ENCODE assay signal across 20 cellular contexts in genomic region chr7:18053177-18053928, GRCh38. TPM values are rescaled to one million over a fixed set of nuclear protein-coding genes. Genes with fewer than 3 reads are reported as not detected.
A peak's percentile ranks its signal among the peaks of the same experiment; 100 is the strongest.
DNase-seq lines count a peak whose midpoint lies in the region; FAIRE-seq and TF ChIP-seq lines count a peak whose summit lies in the region.
"Had no signal": no experiment of that assay in that cellular context is flagged by ENCODE, and none has a peak within 500 bp of the region (broad histone marks: within the 10 kb centered on the region; RNA-seq: fewer than 3 reads in every experiment).

No MANE protein-coding gene starts in this region.

- TF ChIP-seq CTCF in epithelial cell of esophagus (IDR thresholded peaks at IDR 0.05; ENCODE audit: insufficient read depth, low read depth, low read length, missing control alignments), result no peak

- no peak overlapping the region for H3K4me3 ChIP-seq in epithelial cell of esophagus (ENCODE audit: low read length)
- H3K4me3 ChIP-seq: HAP-1 had no signal

- peak; percentile 4 for DNase-seq in ELR (ENCODE audit: low read depth)
- peak; percentile 25 for DNase-seq in NCI-H226
- DNase-seq in epithelial cell of esophagus (ENCODE audit: low read depth), result peak; percentile 77
- no peak for DNase-seq in frontal cortex (ENCODE audit: low spot score in 2 of 2)
- DNase-seq in SK-N-DZ (ENCODE audit: low spot score), result no peak
- no peak for DNase-seq in substantia nigra (lab: John Stamatoyannopoulos, UW)
- DNase-seq in activated T-cell treated with anti-CD3 and anti-CD28 coated beads, Interleukin-2, amount 50 U/mL, for 48 hours, result no peak
- DNase-seq: DMS79, KG1, MV-4-11, NCI-H1694 treated with DMSO at 0.1 percent for 48 hours, NCI-H2107, NCI-H510A treated with DMSO at 0.1 percent for 48 hours, NCI-H774, OCI-M1, SIG-M5 had no signal

- H3K27ac ChIP-seq in substantia nigra (ENCODE audit: low read depth, low read length, poor library complexity, severe bottlenecking), result no peak overlapping the region
- H3K27ac ChIP-seq: C4-2B had no signal

- peak; percentile 72 for FAIRE-seq in frontal cortex (lab: Jason Lieb, UNC)
- FAIRE-seq: D721Med had no signal

RNA-seq across cellular contexts. Expression of gene PRPS1L1, which starts 25.7 kb away (rescaled TPM):
- total RNA-seq in frontal cortex, result not detected
- polyA plus RNA-seq in SK-N-DZ (2014; cell fraction: cytosol; rRNA removed), result not detected in 2 replicates
- not detected in 2 replicates for polyA plus RNA-seq in SK-N-DZ (2014; cell fraction: nucleus; rRNA removed)
- total RNA-seq: RPMI7951 had no signal

Comparison
In these comparisons a context has a peak if more than half of its experiments do, and no peak if none do; other contexts are left out.
1. DNase-seq: peak in ELR (single experiment), NCI-H226 (single experiment) and epithelial cell of esophagus (single experiment); none in frontal cortex (0 of 2), SK-N-DZ (single experiment), substantia nigra (0 of 49) and activated T-cell treated with anti-CD3 and anti-CD28 coated beads, Interleukin-2, amount 50 U/mL, for 48 hours (0 of 2).